ENCODE assay signal across 22 cellular contexts in genomic region chr2:157411624-157412336, GRCh38. TPM values are rescaled to one million over a fixed set of nuclear protein-coding genes. Genes with fewer than 3 reads are reported as not detected.
DNase-seq lines count a peak whose midpoint lies in the region; ATAC-seq, FAIRE-seq and TF ChIP-seq lines count a peak whose summit lies in the region.
"Had no signal": no experiment of that assay in that cellular context is flagged by ENCODE, and none has a peak within 500 bp of the region (broad histone marks: within the 10 kb centered on the region; RNA-seq: fewer than 3 reads in every experiment).

No MANE protein-coding gene starts in this region.

- FAIRE-seq in GM12878 (lab: Jason Lieb, UNC): no peak

- no peaks in the 10 kb centered on the region for H3K27me3 Mint-ChIP-seq in activated T-cell treated with anti-CD3 and anti-CD28 coated beads, Interleukin-2, amount 50 U/mL, for 24 hours

- SMC1A ChIA-PET in GM12878 (lab: Charles Lee; ENCODE audit: uncharacterized antibody, unreplicated experiment): interaction anchor here (1.0 to 8.0 kb wide), 12 partner anchors 9 to 146 kb away, joined by 3 to 111 read pairs (median 4); partner anchors contain the start of gene CYTIP

- DNase-seq in activated T-cell treated with anti-CD3 and anti-CD28 coated beads, Interleukin-2, amount 50 U/mL, for 24 hours: no peak
- DNase-seq in activated T-cell treated with anti-CD3 and anti-CD28 coated beads, Interleukin-2, amount 50 U/mL, for 48 hours: no peak
- DNase-seq in Peyer's patch (no peak), GM12878 (ENCODE audit: low read depth, low spot score) (no peak), heart left ventricle (no peak)
- DNase-seq in stimulated activated effector memory CD8-positive, alpha-beta T cell treated with anti-CD3 and anti-CD28 coated beads, Interleukin-12 subunit alpha, Interleukin-12 subunit beta, amount 100 ng/mL, for 72 hours (ENCODE audit: low spot score in 2 of 2): no peak
- DNase-seq: brain microvascular endothelial cell; dermis blood vessel endothelial cell; DMS79; H9; midbrain; NCI-H1048; NCI-H2029; NCI-H446 treated with DMSO at 0.1 percent for 48 hours; stimulated activated CD4-positive, alpha-beta T cell treated with anti-CD3 and anti-CD28 coated beads, Interleukin-12 subunit alpha, Interleukin-12 subunit beta, amount 100 ng/mL, for 4 hours; transverse colon had no signal

- TF ChIP-seq POLR2A in Peyer's patch (IDR thresholded peaks at IDR 0.05) (no peak), GM12878 (IDR thresholded peaks at IDR 0.05; ENCODE audit: low read depth, low read length) (no peak), heart left ventricle (IDR thresholded peaks at IDR 0.05) (no peak)

- no peak for TF ChIP-seq RAD21 in GM12878 (IDR thresholded peaks at IDR 0.05; ENCODE audit: insufficient read depth, low read depth, low read length)

- in situ Hi-C loops in GM12878 (cut with MboI): loop anchor here (5.0 to 25.0 kb wide), 2 partner anchors 84 to 899 kb away; partner anchors contain the start of gene ERMN

- H3K9me3 Mint-ChIP-seq in activated T-cell treated with anti-CD3 and anti-CD28 coated beads, Interleukin-2, amount 50 U/mL, for 24 hours: peaks cover 5% of the 10 kb centered on the region
- H3K9me3 Mint-ChIP-seq in stimulated activated effector memory CD8-positive, alpha-beta T cell treated with anti-CD3 and anti-CD28 coated beads, Interleukin-12 subunit alpha, Interleukin-12 subunit beta, amount 100 ng/mL, for 72 hours: no peaks in the 10 kb centered on the region
- H3K9me3 Mint-ChIP-seq: H9 had no signal

- H3K79me2 ChIP-seq in GM12878 (ENCODE audit: control insufficient read depth, insufficient read depth, low read length): peaks cover 6% of the 10 kb centered on the region

- no peak overlapping the region for H3K9ac ChIP-seq in GM12878 (ENCODE audit: control insufficient read depth, insufficient read depth, low read length)

- POLR2A ChIA-PET in GM12878 (lab: Charles Lee): interaction anchor here (0.9 to 1.7 kb wide), 4 partner anchors 9 to 57 kb away, joined by 3 to 6 read pairs (median 3); no protein-coding TSS in a partner anchor

- H4K20me1 ChIP-seq in GM12878 (ENCODE audit: control insufficient read depth, insufficient read depth): no peaks in the 10 kb centered on the region

- ATAC-seq in GM12878 (no peak), GM19455 (IDR thresholded peaks at IDR 0.05; ENCODE audit: unreplicated experiment) (no peak), HG02884 (IDR thresholded peaks at IDR 0.05; ENCODE audit: unreplicated experiment) (no peak), heart left ventricle (no peak)
- no peak for ATAC-seq in stimulated activated effector memory CD8-positive, alpha-beta T cell treated with anti-CD3 and anti-CD28 coated beads, Interleukin-12 subunit alpha, Interleukin-12 subunit beta, amount 100 ng/mL, for 72 hours
- ATAC-seq: esophagus mucosa, gastroesophageal sphincter had no signal

- no TSS peak for BruUV-seq in GM12878 (replicated peaks; lab: Mats Ljungman, UMichigan)

- TF ChIP-seq EP300 in GM12878 (IDR thresholded peaks at IDR 0.05; ENCODE audit: borderline replicate concordance in 1 of 2, control insufficient read depth in 1 of 2, low read depth in 2 of 2, low read length in 2 of 2): no peak

- no peak overlapping the region for H3K4me2 ChIP-seq in GM12878 (ENCODE audit: control insufficient read depth, insufficient read depth)

- H3K36me3 Mint-ChIP-seq in activated T-cell treated with anti-CD3 and anti-CD28 coated beads, Interleukin-2, amount 50 U/mL, for 24 hours (ENCODE audit: low read depth): peaks cover 79% of the 10 kb centered on the region
- peaks cover 99% of the 10 kb centered on the region for H3K36me3 Mint-ChIP-seq in stimulated activated effector memory CD8-positive, alpha-beta T cell treated with anti-CD3 and anti-CD28 coated beads, Interleukin-12 subunit alpha, Interleukin-12 subunit beta, amount 100 ng/mL, for 72 hours

- H2AFZ ChIP-seq in GM12878 (ENCODE audit: control insufficient read depth, low read depth, low read length): no peak overlapping the region

- peak overlapping the region in 3 of 4 donors; percentile 37 to 70 (median 49) for H3K27ac ChIP-seq in Peyer's patch
- no peak overlapping the region for H3K27ac ChIP-seq in GM12878 (ENCODE audit: control insufficient read depth, insufficient read depth)
- H3K27ac ChIP-seq in heart left ventricle: peak overlapping the region in 1 of 12 donors; percentile 94
- H3K27ac ChIP-seq: brain microvascular endothelial cell, gastroesophageal sphincter, HL-60 had no signal

- RAD21 ChIA-PET in GM12878 (lab: Charles Lee; ENCODE audit: unreplicated experiment): interaction anchor here (1.0 to 5.7 kb wide), 7 partner anchors 10 to 110 kb away, joined by 3 to 44 read pairs (median 4); partner anchors contain the start of genes CYTIP and ERMN

- TF ChIP-seq CTCF in Peyer's patch (IDR thresholded peaks at IDR 0.05) (no peak), GM12878 (IDR thresholded peaks at IDR 0.05 in 2 of 3, conservative IDR thresholded peaks at IDR 0.05 in 1 of 3; ENCODE audit: control insufficient read depth in 2 of 3, extremely low read depth in 1 of 3, insufficient read depth in 1 of 3, low read depth in 3 of 3, low read length in 3 of 3) (no peak), heart left ventricle (IDR thresholded peaks at IDR 0.05) (no peak)

- H3K4me1 ChIP-seq in Peyer's patch (peaks cover 0 to 11% (median 0%) of the 10 kb centered on the region in 4 donors), GM12878 (ENCODE audit: control insufficient read depth, insufficient read depth, low read length) (peaks cover 30% of the 10 kb centered on the region), heart left ventricle (peaks cover 0 to 63% (median 0%) of the 10 kb centered on the region in 12 donors)
- H3K4me1 ChIP-seq: gastroesophageal sphincter had no signal

- WGBS in GM12878 (ENCODE audit: insufficient coverage, insufficient replicate concordance, low lambda C conversion rate, missing lambda C conversion rate): 100% methylated on average over 3 of the region's 3 CpGs
- 91 to 97% (median 94%) methylated on average over 3 of the region's 3 CpGs for WGBS in heart left ventricle, 4 donors

- peaks cover 85% of the 10 kb centered on the region for H3K4me1 Mint-ChIP-seq in activated T-cell treated with anti-CD3 and anti-CD28 coated beads, Interleukin-2, amount 50 U/mL, for 24 hours (ENCODE audit: low read depth)
- peaks cover 58% of the 10 kb centered on the region for H3K4me1 Mint-ChIP-seq in stimulated activated effector memory CD8-positive, alpha-beta T cell treated with anti-CD3 and anti-CD28 coated beads, Interleukin-12 subunit alpha, Interleukin-12 subunit beta, amount 100 ng/mL, for 72 hours
- H3K4me1 Mint-ChIP-seq: H9 had no signal

- no peaks in the 10 kb centered on the region for H3K9me3 ChIP-seq in Peyer's patch
- H3K9me3 ChIP-seq in GM12878 (replicated peaks; ENCODE audit: control insufficient read depth, insufficient read depth, low read length): no peaks in the 10 kb centered on the region; the same call in 2 of the 3 replicates
- H3K9me3 ChIP-seq in heart left ventricle: no peaks in the 10 kb centered on the region
- H3K9me3 ChIP-seq: gastroesophageal sphincter, transverse colon had no signal

- peak overlapping the region; percentile 66 for H3K27ac Mint-ChIP-seq in activated T-cell treated with anti-CD3 and anti-CD28 coated beads, Interleukin-2, amount 50 U/mL, for 24 hours
- peak overlapping the region; percentile 89 for H3K27ac Mint-ChIP-seq in stimulated activated effector memory CD8-positive, alpha-beta T cell treated with anti-CD3 and anti-CD28 coated beads, Interleukin-12 subunit alpha, Interleukin-12 subunit beta, amount 100 ng/mL, for 72 hours
- H3K27ac Mint-ChIP-seq: H9 had no signal

- H3K27me3 ChIP-seq in Peyer's patch: no peaks in the 10 kb centered on the region
- H3K27me3 ChIP-seq in GM12878 (replicated peaks in 1 of 2; ENCODE audit: control insufficient read depth in 2 of 2, insufficient read depth in 2 of 2, low read length in 1 of 2): no peaks in the 10 kb centered on the region
- H3K27me3 ChIP-seq in heart left ventricle: no peaks in the 10 kb centered on the region
- H3K27me3 ChIP-seq: brain microvascular endothelial cell, gastroesophageal sphincter, transverse colon had no signal

- CTCF ChIA-PET in GM12878 (lab: Yijun Ruan, JAX): interaction anchor here (0.7 to 6.6 kb wide), 8 partner anchors 13 to 85 kb away, joined by 3 to 56 read pairs (median 5); partner anchors contain the start of gene ERMN

- H3K4me3 Mint-ChIP-seq in activated T-cell treated with anti-CD3 and anti-CD28 coated beads, Interleukin-2, amount 50 U/mL, for 24 hours: no peak overlapping the region
- H3K4me3 Mint-ChIP-seq in stimulated activated effector memory CD8-positive, alpha-beta T cell treated with anti-CD3 and anti-CD28 coated beads, Interleukin-12 subunit alpha, Interleukin-12 subunit beta, amount 100 ng/mL, for 72 hours: no peak overlapping the region
- H3K4me3 Mint-ChIP-seq: H9 had no signal

- intact Hi-C loops in GM12878 (cut with micrococcal nuclease; ENCODE audit: unreplicated experiment) (loop anchor here (2.0 kb wide), 1 partner anchor 85 kb away; no protein-coding TSS in a partner anchor), heart left ventricle (cut with DNase I) (no loop called here)

- H3K4me3 ChIP-seq in Peyer's patch (no peak overlapping the region), GM12878 (no peak overlapping the region), heart left ventricle (no peak overlapping the region)
- H3K4me3 ChIP-seq: gastroesophageal sphincter, transverse colon had no signal

- no peaks in the 10 kb centered on the region for H3K36me3 ChIP-seq in Peyer's patch
- peaks cover 4 to 16% of the 10 kb centered on the region in 2 experiments for H3K36me3 ChIP-seq in GM12878 (ENCODE audit: control insufficient read depth in 2 of 2, insufficient read depth in 2 of 2, low read length in 1 of 2)
- H3K36me3 ChIP-seq in heart left ventricle: peaks cover 0 to 6% (median 0%) of the 10 kb centered on the region in 9 donors
- H3K36me3 ChIP-seq: brain microvascular endothelial cell, gastroesophageal sphincter, transverse colon had no signal

RNA-seq across cellular contexts. Expression of gene CYTIP, which starts 32.1 kb away (rescaled TPM):
- total RNA-seq in Peyer's patch: 100 to 1,000 TPM in 1 of 4 donors, 10 to 100 TPM in 3; 11.8 to 182 (median 21.0) TPM
- total RNA-seq in GM12878 (2013; cell fraction: nucleolus; rRNA removed): 245 and 264 TPM in 2 replicates
- 73.6 and 74.4 TPM in 2 replicates for total RNA-seq in GM12878 (2014; rRNA removed)
- 94.2 and 97.1 TPM in 2 replicates for total RNA-seq in GM12878 (2014; rRNA removed; fragmentation: Illumina TruSeq; extraction: Trizol)
- total RNA-seq in GM12878 (2021): 63.7 and 64.9 TPM in 2 replicates
- polyA plus RNA-seq in GM12878 (2011; ENCODE audit: low read depth): 86.9 TPM
- 178 and 213 TPM in 2 replicates for polyA plus RNA-seq in GM12878 (2011; rRNA removed)
- 88.3 and 124 TPM in 2 replicates for polyA plus RNA-seq in GM12878 (2011; cell fraction: cytosol; rRNA removed)
- 57.7 and 73.8 TPM in 2 replicates for polyA plus RNA-seq in GM12878 (2011; cell fraction: nucleus; rRNA removed)
- polyA plus RNA-seq in GM12878 (2012): 92.3 and 147 TPM in 2 replicates
- polyA plus RNA-seq in GM12878 (2014; fragmentation: Illumina TruSeq; extraction: Trizol): 71.4 and 99.2 TPM in 2 replicates
- polyA plus RNA-seq in GM12878 (2014; fragmentation: Nextera tagmentation; extraction: Ambion mirVana): 10 to 100 TPM; 71.6 to 75.4 TPM
- polyA plus RNA-seq in GM12878 (2014; rRNA removed): 51.2 and 55.1 TPM in 2 replicates
- 10 to 100 TPM; 73.2 to 76.5 TPM for polyA plus RNA-seq in GM12878 (2016; fragmentation: Nextera tagmentation; extraction: Ambion mirVana)
- 173 and 213 TPM in 2 replicates for polyA minus RNA-seq in GM12878 (2011; rRNA and poly(A)+ RNA removed)
- 103 TPM in 2 replicates for polyA minus RNA-seq in GM12878 (2011; cell fraction: cytosol; rRNA and poly(A)+ RNA removed)
- 449 and 546 TPM in 2 replicates for polyA minus RNA-seq in GM12878 (2011; cell fraction: nucleus; rRNA and poly(A)+ RNA removed)
- 10 to 100 TPM in 1 of 9 donors, 1 to 10 TPM in 6, under 1 TPM in 2; 0.53 to 12.0 (median 1.5) TPM for total RNA-seq in heart left ventricle
- polyA plus RNA-seq in heart left ventricle: under 1 TPM; 0.38 to 1.00 TPM
- total RNA-seq: A673, dermis blood vessel endothelial cell had no signal
